ENCODE assay signal across 16 cellular contexts in genomic region chr1:71296551-71296950, GRCh38.
"Had no signal": no experiment of that assay in that cellular context is flagged by ENCODE, and none has a peak within 500 bp of the region (broad histone marks: within the 10 kb centered on the region; RNA-seq: fewer than 3 reads in every experiment).

No MANE protein-coding gene starts in this region.

- H3K9ac ChIP-seq: parathyroid adenoma had no signal

- H3K4me3 ChIP-seq: coronary artery, lower lobe of right lung, tibial artery had no signal

- H3K27ac ChIP-seq: coronary artery, lower lobe of right lung, parathyroid adenoma, tibial artery had no signal

- DNase-seq: activated CD8-positive, alpha-beta memory T cell treated with anti-CD3 and anti-CD28 coated beads, Interleukin-2, amount 50 U/mL, for 4 hours; activated CD8-positive, alpha-beta T cell treated with anti-CD3 and anti-CD28 coated beads for 36 hours; activated gamma-delta T cell treated with Interleukin-2 at 50 U/mL for 16 hours; activated naive CD8-positive, alpha-beta T cell treated with anti-CD3 and anti-CD28 coated beads for 36 hours; activated T-cell treated with anti-CD3 and anti-CD28 coated beads, Interleukin-2, amount 50 U/mL, for 72 hours; aorta; effector CD4-positive, alpha-beta T cell; hippocampal formation; lower lobe of right lung; midbrain; naive B cell; small intestine; tibial artery had no signal

- ATAC-seq: activated CD8-positive, alpha-beta T cell treated with anti-CD3 and anti-CD28 coated beads for 36 hours; activated T-cell treated with anti-CD3 and anti-CD28 coated beads, Interleukin-2, amount 50 U/mL, for 72 hours; lower lobe of right lung; stimulated activated effector memory CD8-positive, alpha-beta T cell treated with anti-CD3 and anti-CD28 coated beads, Interleukin-12 subunit alpha, Interleukin-12 subunit beta, amount 100 ng/mL, for 72 hours had no signal

- H3K9me3 ChIP-seq: lower lobe of right lung, tibial artery had no signal

- H3K27me3 ChIP-seq: tibial artery had no signal

- H3K36me3 ChIP-seq: lower lobe of right lung, tibial artery had no signal

- H3K4me1 ChIP-seq: lower lobe of right lung, parathyroid adenoma, tibial artery had no signal

- H2AFZ ChIP-seq: parathyroid adenoma had no signal

- H3K79me2 ChIP-seq: parathyroid adenoma had no signal
